Comparison of ENCODE assay signal across 26 cellular contexts in the genomic region with DNA sequence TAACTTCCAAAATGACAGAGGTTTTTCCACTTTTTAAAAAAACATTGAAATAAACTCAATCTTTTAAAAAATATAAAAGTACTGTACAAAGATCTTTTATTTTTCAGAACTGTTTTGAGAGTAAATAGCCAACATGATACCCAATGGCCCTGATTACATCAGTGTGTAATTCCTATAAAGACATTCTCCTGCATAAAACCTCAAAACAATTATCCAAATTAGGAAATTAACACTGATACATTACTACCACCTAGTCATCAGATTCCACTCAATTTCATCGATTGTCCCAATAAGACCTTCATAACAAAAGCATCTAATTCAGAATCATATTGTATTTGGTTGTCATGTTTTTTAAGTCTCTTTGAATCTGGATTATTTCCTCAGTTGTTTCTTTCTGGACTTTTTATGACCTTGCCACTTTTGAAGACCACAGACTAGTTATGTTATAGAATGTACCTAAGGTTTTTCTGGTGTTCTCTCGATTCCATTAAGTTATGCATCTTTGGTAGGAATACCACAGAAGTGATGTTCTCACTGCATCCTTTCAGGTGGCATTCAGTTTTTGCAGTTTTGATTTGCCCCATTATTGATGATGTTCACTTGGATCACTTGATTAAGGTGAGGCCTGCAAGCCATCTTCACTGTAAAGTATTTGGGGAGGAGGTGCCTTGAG. TPM values are rescaled to one million over a fixed set of nuclear protein-coding genes. Genes with fewer than 3 reads are reported as not detected.
"Had no signal": no experiment of that assay in that cellular context is flagged by ENCODE, and none has a peak within 500 bp of the region (broad histone marks: within the 10 kb centered on the region; RNA-seq: fewer than 3 reads in every experiment).

No MANE protein-coding gene starts in this region.

- FAIRE-seq: astrocyte had no signal

- H3K36me3 ChIP-seq: brain microvascular endothelial cell, esophagus muscularis mucosa, gastrocnemius medialis had no signal

- H3K4me3 ChIP-seq: coronary artery, dorsolateral prefrontal cortex, esophagus muscularis mucosa, gastrocnemius medialis, heart left ventricle had no signal

- H3K9me3 ChIP-seq: esophagus muscularis mucosa, gastrocnemius medialis, heart left ventricle had no signal

- ATAC-seq: activated CD4-positive, alpha-beta T cell treated with anti-CD3 and anti-CD28 coated beads for 36 hours; activated CD8-positive, alpha-beta T cell treated with anti-CD3 and anti-CD28 coated beads for 36 hours; activated T-cell treated with anti-CD3 and anti-CD28 coated beads, Interleukin-2, amount 50 U/mL, for 4 hours; activated T-helper 17 cell treated with anti-CD3 and anti-CD28 coated beads, Interleukin-2, amount 50 U/mL, for 72 hours; effector memory CD8-positive, alpha-beta T cell; foreskin keratinocyte; gastrocnemius medialis; heart left ventricle had no signal

- H3K27ac ChIP-seq: brain microvascular endothelial cell, coronary artery, dorsolateral prefrontal cortex, esophagus muscularis mucosa, foreskin keratinocyte, gastrocnemius medialis, heart left ventricle had no signal

- DNase-seq: activated CD4-positive, alpha-beta T cell treated with anti-CD3 and anti-CD28 coated beads for 36 hours; activated CD4-positive, alpha-beta T cell treated with anti-CD3 and anti-CD28 coated beads, Interleukin-2, amount 10 ng/mL, durations not matched to agents 24 days and 14 days; activated CD4-positive, alpha-beta T cell treated with anti-CD3 and anti-CD28 coated beads, Interleukin-2, amount 50 U/mL, for 4 hours; activated CD4-positive, CD25-positive, alpha-beta regulatory T cell; activated CD4-positive, CD25-positive, alpha-beta regulatory T cell treated with anti-CD3 and anti-CD28 coated beads, Interleukin-2, amount 50 U/mL, for 72 hours; activated CD8-positive, alpha-beta memory T cell treated with anti-CD3 and anti-CD28 coated beads for 24 hours; activated CD8-positive, alpha-beta T cell treated with anti-CD3 and anti-CD28 coated beads for 36 hours; activated effector memory CD4-positive, alpha-beta T cell treated with Interleukin-2 at 50 U/mL for 16 hours; activated gamma-delta T cell treated with Interleukin-2 at 50 U/mL for 16 hours; activated naive CD4-positive, alpha-beta T cell treated with anti-CD3 and anti-CD28 coated beads, Interleukin-2, amount 50 U/mL, for 16 hours; activated naive CD4-positive, alpha-beta T cell treated with Interleukin-2 at 50 U/mL for 16 hours; activated T-cell treated with anti-CD3 and anti-CD28 coated beads, Interleukin-2, amount 50 U/mL, for 4 hours; amniotic stem cell; anterior cingulate cortex; brain microvascular endothelial cell; dorsolateral prefrontal cortex; effector memory CD8-positive, alpha-beta T cell; foreskin keratinocyte; gastrocnemius medialis; glutamatergic neuron; heart left ventricle; T-helper 2 cell had no signal

- H3K27me3 ChIP-seq: brain microvascular endothelial cell, dorsolateral prefrontal cortex, esophagus muscularis mucosa, foreskin keratinocyte, gastrocnemius medialis, heart left ventricle had no signal

RNA-seq across cellular contexts. Expression of gene LYZ, which starts 7.3 kb away (rescaled TPM):
- total RNA-seq: activated CD4-positive, alpha-beta T cell treated with anti-CD3 and anti-CD28 coated beads for 36 hours; activated CD4-positive, alpha-beta T cell treated with anti-CD3 and anti-CD28 coated beads, Interleukin-2, amount 10 ng/mL, durations not matched to agents 24 days and 14 days; activated CD8-positive, alpha-beta T cell treated with anti-CD3 and anti-CD28 coated beads for 36 hours; foreskin keratinocyte had no signal
- polyA plus RNA-seq: foreskin keratinocyte had no signal
